1 cellular context compared by ENCODE assay signal in the genomic region with DNA sequence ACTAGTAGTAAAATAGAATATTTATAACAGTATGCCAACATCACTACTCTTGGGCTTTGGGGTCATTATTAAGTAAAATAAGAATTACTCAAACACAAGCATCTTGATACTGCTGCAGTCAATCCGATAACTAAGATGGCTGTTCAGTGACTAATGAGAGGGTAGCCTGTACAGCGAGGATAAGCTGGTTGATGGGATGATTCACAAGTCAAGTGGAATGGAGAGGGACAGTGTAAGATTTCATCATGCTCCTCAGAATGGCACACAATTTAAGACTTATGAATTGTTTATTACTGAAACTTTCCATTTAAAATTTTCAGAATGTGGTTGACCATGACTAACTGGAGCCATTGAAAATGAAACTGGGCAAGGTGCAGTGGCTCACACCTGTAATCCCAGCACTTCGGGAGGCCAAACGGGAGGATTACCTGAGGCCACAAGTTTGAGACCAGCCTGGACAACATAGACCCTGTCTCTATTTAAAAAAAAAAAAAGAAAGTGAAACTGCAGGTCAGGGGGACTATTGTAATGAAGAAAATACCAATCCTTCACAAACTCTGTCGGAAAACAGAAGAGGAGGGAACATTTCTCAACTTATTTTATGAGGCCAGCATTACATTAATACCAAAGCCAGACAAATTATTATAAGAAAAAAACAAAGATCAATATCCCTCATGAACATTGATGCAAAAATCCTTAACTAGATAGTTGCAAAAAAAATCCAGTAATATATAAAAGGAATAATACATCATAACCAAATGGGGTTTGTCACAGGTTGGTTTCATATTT.
TF ChIP-seq lines count a peak whose summit lies in the region.

No MANE protein-coding gene starts in this region.

TF ChIP-seq in K562, 482 proteins besides CTCF, POLR2A, EP300 and RAD21 (continued from another document and continues in another):
- TF ChIP-seq RFX5 (IDR thresholded peaks at IDR 0.05; ENCODE audit: low read depth, low read length) (no peak), NRF1 (conservative IDR thresholded peaks at IDR 0.05 in 1 of 2, IDR thresholded peaks at IDR 0.05 in 1 of 2) (no peak), WHSC1 (IDR thresholded peaks at IDR 0.05; ENCODE audit: low read length) (no peak), RHOXF2B (CRISPR knock-in tag; conservative IDR thresholded peaks at IDR 0.05) (0 out of 2 replicates have a peak, but pooled peaks have one; percentile 41), FOS (IDR thresholded peaks at IDR 0.05; ENCODE audit: extremely low read depth, insufficient read length) (peak; percentile 64), PML (IDR thresholded peaks at IDR 0.05; ENCODE audit: low read length) (peak; percentile 91), KHSRP (IDR thresholded peaks at IDR 0.05) (peak; percentile 22; the same call in 1 of the 2 replicates), ZFPM2 (CRISPR knock-in tag; IDR thresholded peaks at IDR 0.05) (no peak), NCOA1 (IDR thresholded peaks at IDR 0.05; ENCODE audit: low read depth) (peak; percentile 64; the same call in 1 of the 2 replicates), GABPB2 (CRISPR knock-in tag; conservative IDR thresholded peaks at IDR 0.05) (no peak), L3MBTL2 (IDR thresholded peaks at IDR 0.05) (peak; percentile 46), OTX1 (CRISPR knock-in tag; IDR thresholded peaks at IDR 0.05) (no peak), NR2C1 (IDR thresholded peaks at IDR 0.05) (no peak), NR2C1 (tag; IDR thresholded peaks at IDR 0.05) (no peak), ARNT (IDR thresholded peaks at IDR 0.05) (peak; percentile 71 to 83; a peak in 3 of 4 replicates), CEBPG (CRISPR knock-in tag; IDR thresholded peaks at IDR 0.05) (peak; percentile 99), CEBPG (tag; conservative IDR thresholded peaks at IDR 0.05 in 1 of 2, IDR thresholded peaks at IDR 0.05 in 1 of 2) (peak; percentile 99 to 100), MEIS2 (IDR thresholded peaks at IDR 0.05; ENCODE audit: partially characterized antibody) (peak; percentile 82), KDM1A (IDR thresholded peaks at IDR 0.05) (peak; percentile 44 to 49; a peak in 2 of 4 replicates), CHD2 (IDR thresholded peaks at IDR 0.05; ENCODE audit: low read depth, low read length) (no peak), CCNT2 (IDR thresholded peaks at IDR 0.05; ENCODE audit: borderline replicate concordance, extremely low read depth, insufficient read length, low read depth, low read length) (peak; percentile 46), ZNF780A (CRISPR knock-in tag; IDR thresholded peaks at IDR 0.05) (no peak), TRIM24 (IDR thresholded peaks at IDR 0.05) (peak; percentile 93 to 94), CBX3 (IDR thresholded peaks at IDR 0.05; ENCODE audit: borderline replicate concordance in 1 of 2, low read length in 2 of 2) (peak in 1 of 2 experiments; percentile 51; a peak in 1 of 3 replicates)
- TF ChIP-seq, protein P1, sequence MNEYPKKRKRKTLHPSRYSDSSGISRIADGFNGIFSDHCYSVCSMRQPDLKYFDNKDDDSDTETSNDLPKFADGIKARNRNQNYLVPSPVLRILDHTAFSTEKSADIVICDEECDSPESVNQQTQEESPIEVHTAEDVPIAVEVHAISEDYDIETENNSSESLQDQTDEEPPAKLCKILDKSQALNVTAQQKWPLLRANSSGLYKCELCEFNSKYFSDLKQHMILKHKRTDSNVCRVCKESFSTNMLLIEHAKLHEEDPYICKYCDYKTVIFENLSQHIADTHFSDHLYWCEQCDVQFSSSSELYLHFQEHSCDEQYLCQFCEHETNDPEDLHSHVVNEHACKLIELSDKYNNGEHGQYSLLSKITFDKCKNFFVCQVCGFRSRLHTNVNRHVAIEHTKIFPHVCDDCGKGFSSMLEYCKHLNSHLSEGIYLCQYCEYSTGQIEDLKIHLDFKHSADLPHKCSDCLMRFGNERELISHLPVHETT (CRISPR knock-in tag; conservative IDR thresholded peaks at IDR 0.05 in 1 of 2, IDR thresholded peaks at IDR 0.05 in 1 of 2) = 0 out of 4 replicates have a peak, but pooled peaks of 1 of the 2 experiments have one; percentile 44
- TF ChIP-seq, protein P2, sequence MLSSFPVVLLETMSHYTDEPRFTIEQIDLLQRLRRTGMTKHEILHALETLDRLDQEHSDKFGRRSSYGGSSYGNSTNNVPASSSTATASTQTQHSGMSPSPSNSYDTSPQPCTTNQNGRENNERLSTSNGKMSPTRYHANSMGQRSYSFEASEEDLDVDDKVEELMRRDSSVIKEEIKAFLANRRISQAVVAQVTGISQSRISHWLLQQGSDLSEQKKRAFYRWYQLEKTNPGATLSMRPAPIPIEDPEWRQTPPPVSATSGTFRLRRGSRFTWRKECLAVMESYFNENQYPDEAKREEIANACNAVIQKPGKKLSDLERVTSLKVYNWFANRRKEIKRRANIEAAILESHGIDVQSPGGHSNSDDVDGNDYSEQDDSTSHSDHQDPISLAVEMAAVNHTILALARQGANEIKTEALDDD (IDR thresholded peaks at IDR 0.05) = peak; percentile 98
- TF ChIP-seq, protein P3, sequence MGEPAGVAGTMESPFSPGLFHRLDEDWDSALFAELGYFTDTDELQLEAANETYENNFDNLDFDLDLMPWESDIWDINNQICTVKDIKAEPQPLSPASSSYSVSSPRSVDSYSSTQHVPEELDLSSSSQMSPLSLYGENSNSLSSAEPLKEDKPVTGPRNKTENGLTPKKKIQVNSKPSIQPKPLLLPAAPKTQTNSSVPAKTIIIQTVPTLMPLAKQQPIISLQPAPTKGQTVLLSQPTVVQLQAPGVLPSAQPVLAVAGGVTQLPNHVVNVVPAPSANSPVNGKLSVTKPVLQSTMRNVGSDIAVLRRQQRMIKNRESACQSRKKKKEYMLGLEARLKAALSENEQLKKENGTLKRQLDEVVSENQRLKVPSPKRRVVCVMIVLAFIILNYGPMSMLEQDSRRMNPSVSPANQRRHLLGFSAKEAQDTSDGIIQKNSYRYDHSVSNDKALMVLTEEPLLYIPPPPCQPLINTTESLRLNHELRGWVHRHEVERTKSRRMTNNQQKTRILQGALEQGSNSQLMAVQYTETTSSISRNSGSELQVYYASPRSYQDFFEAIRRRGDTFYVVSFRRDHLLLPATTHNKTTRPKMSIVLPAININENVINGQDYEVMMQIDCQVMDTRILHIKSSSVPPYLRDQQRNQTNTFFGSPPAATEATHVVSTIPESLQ (CRISPR knock-in tag; IDR thresholded peaks at IDR 0.05) = no peak
- TF ChIP-seq, protein P4, sequence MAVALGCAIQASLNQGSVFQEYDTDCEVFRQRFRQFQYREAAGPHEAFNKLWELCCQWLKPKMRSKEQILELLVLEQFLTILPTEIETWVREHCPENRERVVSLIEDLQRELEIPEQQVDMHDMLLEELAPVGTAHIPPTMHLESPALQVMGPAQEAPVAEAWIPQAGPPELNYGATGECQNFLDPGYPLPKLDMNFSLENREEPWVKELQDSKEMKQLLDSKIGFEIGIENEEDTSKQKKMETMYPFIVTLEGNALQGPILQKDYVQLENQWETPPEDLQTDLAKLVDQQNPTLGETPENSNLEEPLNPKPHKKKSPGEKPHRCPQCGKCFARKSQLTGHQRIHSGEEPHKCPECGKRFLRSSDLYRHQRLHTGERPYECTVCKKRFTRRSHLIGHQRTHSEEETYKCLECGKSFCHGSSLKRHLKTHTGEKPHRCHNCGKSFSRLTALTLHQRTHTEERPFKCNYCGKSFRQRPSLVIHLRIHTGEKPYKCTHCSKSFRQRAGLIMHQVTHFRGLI (CRISPR knock-in tag; IDR thresholded peaks at IDR 0.05) = no peak
- TF ChIP-seq, protein P5, sequence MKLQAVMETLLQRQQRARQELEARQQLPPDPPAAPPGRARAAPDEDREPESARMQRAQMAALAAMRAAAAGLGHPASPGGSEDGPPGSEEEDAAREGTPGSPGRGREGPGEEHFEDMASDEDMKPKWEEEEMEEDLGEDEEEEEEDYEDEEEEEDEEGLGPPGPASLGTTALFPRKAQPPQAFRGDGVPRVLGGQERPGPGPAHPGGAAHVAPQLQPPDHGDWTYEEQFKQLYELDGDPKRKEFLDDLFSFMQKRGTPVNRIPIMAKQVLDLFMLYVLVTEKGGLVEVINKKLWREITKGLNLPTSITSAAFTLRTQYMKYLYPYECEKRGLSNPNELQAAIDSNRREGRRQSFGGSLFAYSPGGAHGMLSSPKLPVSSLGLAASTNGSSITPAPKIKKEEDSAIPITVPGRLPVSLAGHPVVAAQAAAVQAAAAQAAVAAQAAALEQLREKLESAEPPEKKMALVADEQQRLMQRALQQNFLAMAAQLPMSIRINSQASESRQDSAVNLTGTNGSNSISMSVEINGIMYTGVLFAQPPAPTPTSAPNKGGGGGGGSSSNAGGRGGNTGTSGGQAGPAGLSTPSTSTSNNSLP (IDR thresholded peaks at IDR 0.05; ENCODE audit: borderline replicate concordance, low read depth, low read length) = peak; percentile 97
- TF ChIP-seq, protein P6, sequence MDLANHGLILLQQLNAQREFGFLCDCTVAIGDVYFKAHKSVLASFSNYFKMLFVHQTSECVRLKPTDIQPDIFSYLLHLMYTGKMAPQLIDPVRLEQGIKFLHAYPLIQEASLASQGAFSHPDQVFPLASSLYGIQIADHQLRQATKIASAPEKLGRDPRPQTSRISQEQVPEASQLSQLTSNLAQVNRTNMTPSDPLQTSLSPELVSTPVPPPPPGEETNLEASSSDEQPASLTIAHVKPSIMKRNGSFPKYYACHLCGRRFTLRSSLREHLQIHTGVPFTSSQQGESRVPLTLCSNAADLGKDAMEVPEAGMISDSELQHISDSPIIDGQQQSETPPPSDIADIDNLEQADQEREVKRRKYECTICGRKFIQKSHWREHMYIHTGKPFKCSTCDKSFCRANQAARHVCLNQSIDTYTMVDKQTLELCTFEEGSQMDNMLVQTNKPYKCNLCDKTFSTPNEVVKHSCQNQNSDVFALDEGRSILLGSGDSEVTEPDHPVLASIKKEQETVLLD (IDR thresholded peaks at IDR 0.05) = peak; percentile 74; the same call in 1 of the 2 replicates
- TF ChIP-seq, protein P7, sequence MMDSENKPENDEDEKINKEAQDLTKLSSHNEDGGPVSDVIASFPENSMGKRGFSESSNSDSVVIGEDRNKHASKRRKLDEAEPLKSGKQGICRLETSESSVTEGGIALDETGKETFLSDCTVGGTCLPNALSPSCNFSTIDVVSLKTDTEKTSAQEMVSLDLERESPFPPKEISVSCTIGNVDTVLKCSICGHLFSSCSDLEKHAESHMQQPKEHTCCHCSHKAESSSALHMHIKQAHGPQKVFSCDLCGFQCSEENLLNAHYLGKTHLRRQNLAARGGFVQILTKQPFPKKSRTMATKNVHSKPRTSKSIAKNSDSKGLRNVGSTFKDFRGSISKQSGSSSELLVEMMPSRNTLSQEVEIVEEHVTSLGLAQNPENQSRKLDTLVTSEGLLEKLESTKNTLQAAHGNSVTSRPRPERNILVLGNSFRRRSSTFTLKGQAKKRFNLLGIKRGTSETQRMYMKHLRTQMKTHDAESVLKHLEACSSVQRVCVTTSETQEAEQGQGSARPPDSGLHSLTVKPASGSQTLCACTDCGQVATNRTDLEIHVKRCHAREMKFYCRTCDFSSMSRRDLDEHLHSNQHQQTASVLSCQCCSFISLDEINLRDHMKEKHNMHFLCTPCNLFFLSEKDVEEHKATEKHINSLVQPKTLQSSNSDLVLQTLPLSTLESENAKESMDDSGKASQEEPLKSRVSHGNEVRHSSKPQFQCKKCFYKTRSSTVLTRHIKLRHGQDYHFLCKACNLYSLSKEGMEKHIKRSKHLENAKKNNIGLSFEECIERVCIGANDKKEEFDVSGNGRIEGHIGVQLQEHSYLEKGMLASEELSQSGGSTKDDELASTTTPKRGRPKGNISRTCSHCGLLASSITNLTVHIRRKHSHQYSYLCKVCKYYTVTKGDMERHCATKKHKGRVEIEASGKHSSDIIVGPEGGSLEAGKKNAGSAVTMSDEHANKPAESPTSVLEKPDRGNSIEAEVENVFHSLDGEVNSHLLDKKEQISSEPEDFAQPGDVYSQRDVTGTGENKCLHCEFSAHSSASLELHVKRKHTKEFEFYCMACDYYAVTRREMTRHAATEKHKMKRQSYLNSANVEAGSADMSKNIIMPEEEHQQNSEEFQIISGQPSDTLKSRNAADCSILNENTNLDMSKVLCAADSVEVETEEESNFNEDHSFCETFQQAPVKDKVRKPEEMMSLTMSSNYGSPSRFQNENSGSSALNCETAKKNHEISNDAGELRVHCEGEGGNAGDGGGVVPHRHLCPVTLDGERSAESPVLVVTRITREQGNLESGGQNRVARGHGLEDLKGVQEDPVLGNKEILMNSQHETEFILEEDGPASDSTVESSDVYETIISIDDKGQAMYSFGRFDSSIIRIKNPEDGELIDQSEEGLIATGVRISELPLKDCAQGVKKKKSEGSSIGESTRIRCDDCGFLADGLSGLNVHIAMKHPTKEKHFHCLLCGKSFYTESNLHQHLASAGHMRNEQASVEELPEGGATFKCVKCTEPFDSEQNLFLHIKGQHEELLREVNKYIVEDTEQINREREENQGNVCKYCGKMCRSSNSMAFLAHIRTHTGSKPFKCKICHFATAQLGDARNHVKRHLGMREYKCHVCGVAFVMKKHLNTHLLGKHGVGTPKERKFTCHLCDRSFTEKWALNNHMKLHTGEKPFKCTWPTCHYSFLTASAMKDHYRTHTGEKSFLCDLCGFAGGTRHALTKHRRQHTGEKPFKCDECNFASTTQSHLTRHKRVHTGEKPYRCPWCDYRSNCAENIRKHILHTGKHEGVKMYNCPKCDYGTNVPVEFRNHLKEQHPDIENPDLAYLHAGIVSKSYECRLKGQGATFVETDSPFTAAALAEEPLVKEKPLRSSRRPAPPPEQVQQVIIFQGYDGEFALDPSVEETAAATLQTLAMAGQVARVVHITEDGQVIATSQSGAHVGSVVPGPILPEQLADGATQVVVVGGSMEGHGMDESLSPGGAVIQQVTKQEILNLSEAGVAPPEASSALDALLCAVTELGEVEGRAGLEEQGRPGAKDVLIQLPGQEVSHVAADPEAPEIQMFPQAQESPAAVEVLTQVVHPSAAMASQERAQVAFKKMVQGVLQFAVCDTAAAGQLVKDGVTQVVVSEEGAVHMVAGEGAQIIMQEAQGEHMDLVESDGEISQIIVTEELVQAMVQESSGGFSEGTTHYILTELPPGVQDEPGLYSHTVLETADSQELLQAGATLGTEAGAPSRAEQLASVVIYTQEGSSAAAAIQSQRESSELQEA (IDR thresholded peaks at IDR 0.05; ENCODE audit: low read depth) = no peak
- TF ChIP-seq, protein P8, sequence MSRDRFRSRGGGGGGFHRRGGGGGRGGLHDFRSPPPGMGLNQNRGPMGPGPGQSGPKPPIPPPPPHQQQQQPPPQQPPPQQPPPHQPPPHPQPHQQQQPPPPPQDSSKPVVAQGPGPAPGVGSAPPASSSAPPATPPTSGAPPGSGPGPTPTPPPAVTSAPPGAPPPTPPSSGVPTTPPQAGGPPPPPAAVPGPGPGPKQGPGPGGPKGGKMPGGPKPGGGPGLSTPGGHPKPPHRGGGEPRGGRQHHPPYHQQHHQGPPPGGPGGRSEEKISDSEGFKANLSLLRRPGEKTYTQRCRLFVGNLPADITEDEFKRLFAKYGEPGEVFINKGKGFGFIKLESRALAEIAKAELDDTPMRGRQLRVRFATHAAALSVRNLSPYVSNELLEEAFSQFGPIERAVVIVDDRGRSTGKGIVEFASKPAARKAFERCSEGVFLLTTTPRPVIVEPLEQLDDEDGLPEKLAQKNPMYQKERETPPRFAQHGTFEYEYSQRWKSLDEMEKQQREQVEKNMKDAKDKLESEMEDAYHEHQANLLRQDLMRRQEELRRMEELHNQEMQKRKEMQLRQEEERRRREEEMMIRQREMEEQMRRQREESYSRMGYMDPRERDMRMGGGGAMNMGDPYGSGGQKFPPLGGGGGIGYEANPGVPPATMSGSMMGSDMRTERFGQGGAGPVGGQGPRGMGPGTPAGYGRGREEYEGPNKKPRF (IDR thresholded peaks at IDR 0.05; ENCODE audit: low read depth, low read length) = no peak
- TF ChIP-seq, protein P9, sequence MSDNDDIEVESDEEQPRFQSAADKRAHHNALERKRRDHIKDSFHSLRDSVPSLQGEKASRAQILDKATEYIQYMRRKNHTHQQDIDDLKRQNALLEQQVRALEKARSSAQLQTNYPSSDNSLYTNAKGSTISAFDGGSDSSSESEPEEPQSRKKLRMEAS (CRISPR knock-in tag; IDR thresholded peaks at IDR 0.05) = no peak
